In the genomic region with DNA sequence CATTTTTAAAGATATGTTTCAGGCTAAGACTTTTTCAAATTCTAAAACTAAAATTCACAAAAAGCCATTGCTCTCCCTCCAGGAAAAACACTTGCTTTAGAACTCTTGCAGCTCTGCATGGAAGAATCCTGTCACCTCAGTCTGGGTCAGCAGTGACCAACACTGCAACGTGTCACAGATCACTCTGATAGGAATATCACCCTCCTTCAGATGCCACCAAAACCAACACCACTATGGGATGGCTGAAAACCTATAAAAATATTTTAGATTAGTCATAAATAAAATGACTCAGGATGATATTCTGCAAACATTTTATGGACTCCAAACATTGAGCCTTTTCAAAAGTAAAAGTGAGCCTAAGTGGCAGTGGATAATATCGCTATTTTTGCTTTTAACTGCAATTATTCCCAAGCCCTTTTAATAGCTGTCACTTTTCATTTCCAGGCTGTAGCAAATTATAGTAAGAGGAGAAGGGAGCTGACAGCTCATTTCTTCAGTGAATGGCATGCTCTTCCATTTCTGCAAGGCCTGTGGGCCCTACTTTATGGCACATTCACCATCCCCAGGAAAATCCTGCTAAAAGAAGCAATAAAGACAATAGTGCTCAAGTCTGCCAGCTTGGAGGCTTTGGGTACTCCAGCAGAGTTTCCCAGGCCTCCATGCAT, we compare ENCODE assay signal across 15 cellular contexts. TPM values are rescaled to one million over a fixed set of nuclear protein-coding genes. Genes with fewer than 3 reads are reported as not detected.
DNase-seq lines count a peak whose midpoint lies in the region; ATAC-seq and TF ChIP-seq lines count a peak whose summit lies in the region.
"Had no signal": no experiment of that assay in that cellular context is flagged by ENCODE, and none has a peak within 500 bp of the region (broad histone marks: within the 10 kb centered on the region; RNA-seq: fewer than 3 reads in every experiment).

No MANE protein-coding gene starts in this region.

- no TSS peak for BruUV-seq in PC-3 (replicated peaks; lab: Mats Ljungman, UMichigan)

- no peak overlapping the region for H3K27ac ChIP-seq in PC-3 (ENCODE audit: low read length)
- no peak overlapping the region for H3K27ac ChIP-seq in psoas muscle

- TF ChIP-seq POLR2A in erythroblast (IDR thresholded peaks at IDR 0.05; ENCODE audit: low read length): peak; percentile 26

- H3K36me3 Mint-ChIP-seq in activated naive CD8-positive, alpha-beta T cell treated with anti-CD3 and anti-CD28 coated beads, Interleukin-2, amount 50 U/mL, for 24 hours (ENCODE audit: low read depth): peaks cover 15% of the 10 kb centered on the region
- peaks cover 14% of the 10 kb centered on the region for H3K36me3 Mint-ChIP-seq in activated naive CD8-positive, alpha-beta T cell treated with anti-CD3 and anti-CD28 coated beads for 36 hours

- H2AFZ ChIP-seq in PC-3 (ENCODE audit: low read length): no peak overlapping the region

- no peaks in the 10 kb centered on the region for H3K27me3 Mint-ChIP-seq in activated naive CD8-positive, alpha-beta T cell treated with anti-CD3 and anti-CD28 coated beads, Interleukin-2, amount 50 U/mL, for 24 hours
- no peaks in the 10 kb centered on the region for H3K27me3 Mint-ChIP-seq in activated naive CD8-positive, alpha-beta T cell treated with anti-CD3 and anti-CD28 coated beads for 36 hours

- TF ChIP-seq CTCF in PC-3 (conservative IDR thresholded peaks at IDR 0.05; ENCODE audit: low read depth, low read length): no peak
- no peak for TF ChIP-seq CTCF in psoas muscle (IDR thresholded peaks at IDR 0.05)

- H3K27ac Mint-ChIP-seq in activated naive CD8-positive, alpha-beta T cell treated with anti-CD3 and anti-CD28 coated beads, Interleukin-2, amount 50 U/mL, for 24 hours: no peak overlapping the region
- H3K27ac Mint-ChIP-seq in activated naive CD8-positive, alpha-beta T cell treated with anti-CD3 and anti-CD28 coated beads for 36 hours: no peak overlapping the region
- H3K27ac Mint-ChIP-seq: H9 had no signal

- intact Hi-C loops in PC-3 (cut with micrococcal nuclease): no loop called here
- intact Hi-C loops in psoas muscle (cut with DNase I): no loop called here

- H3K79me2 ChIP-seq in PC-3 (ENCODE audit: low read length): no peaks in the 10 kb centered on the region

- CTCF ChIA-PET in PC-3 (lab: Charles Lee): no interaction called here

- 86 to 91% (median 89%) methylated on average over 2 of the region's 2 CpGs for WGBS in psoas muscle, 3 donors

- peaks cover 56% of the 10 kb centered on the region for H3K4me1 Mint-ChIP-seq in activated naive CD8-positive, alpha-beta T cell treated with anti-CD3 and anti-CD28 coated beads, Interleukin-2, amount 50 U/mL, for 24 hours
- H3K4me1 Mint-ChIP-seq in activated naive CD8-positive, alpha-beta T cell treated with anti-CD3 and anti-CD28 coated beads for 36 hours: peaks cover 37% of the 10 kb centered on the region
- H3K4me1 Mint-ChIP-seq: H9 had no signal

- no peak for DNase-seq in activated naive CD8-positive, alpha-beta T cell treated with anti-CD3 and anti-CD28 coated beads, Interleukin-2, amount 50 U/mL, for 24 hours
- DNase-seq in activated naive CD8-positive, alpha-beta T cell treated with anti-CD3 and anti-CD28 coated beads for 36 hours: no peak
- DNase-seq in PC-3 (peak; percentile 33), erythroblast (lab: John Stamatoyannopoulos, UW) (no peak), psoas muscle (no peak)
- DNase-seq: Caco-2; CD8-positive, alpha-beta memory T cell; DND-41; GDM1; GOT3; H9 had no signal

- no peaks in the 10 kb centered on the region for H4K20me1 ChIP-seq in PC-3 (ENCODE audit: low read length)

- H3K9me3 ChIP-seq in PC-3 (ENCODE audit: low read length): no peaks in the 10 kb centered on the region
- no peaks in the 10 kb centered on the region for H3K9me3 ChIP-seq in psoas muscle
- H3K9me3 ChIP-seq: Caco-2 had no signal

- no peak overlapping the region for H3K9ac ChIP-seq in PC-3 (ENCODE audit: low read length)

- H3K27me3 ChIP-seq in PC-3 (ENCODE audit: low read length) (no peaks in the 10 kb centered on the region), psoas muscle (ENCODE audit: insufficient read depth in 3 of 3, low read length in 2 of 3) (no peaks in the 10 kb centered on the region)

- ATAC-seq in activated naive CD8-positive, alpha-beta T cell treated with anti-CD3 and anti-CD28 coated beads, Interleukin-2, amount 50 U/mL, for 24 hours: peak; percentile 72
- no peak; the same call in 1 of the 2 replicates for ATAC-seq in PC-3
- ATAC-seq in psoas muscle: no peak
- ATAC-seq in GM19455 (IDR thresholded peaks at IDR 0.05; ENCODE audit: unreplicated experiment): no peak
- ATAC-seq: HepG2 had no signal

- no peaks in the 10 kb centered on the region for H3F3A ChIP-seq in PC-3 (ENCODE audit: low read length, unreplicated experiment)

- no peak overlapping the region for H3K4me3 Mint-ChIP-seq in activated naive CD8-positive, alpha-beta T cell treated with anti-CD3 and anti-CD28 coated beads, Interleukin-2, amount 50 U/mL, for 24 hours
- no peak overlapping the region for H3K4me3 Mint-ChIP-seq in activated naive CD8-positive, alpha-beta T cell treated with anti-CD3 and anti-CD28 coated beads for 36 hours
- H3K4me3 Mint-ChIP-seq: CD8-positive, alpha-beta memory T cell; H9 had no signal

- H3K9me3 Mint-ChIP-seq in activated naive CD8-positive, alpha-beta T cell treated with anti-CD3 and anti-CD28 coated beads, Interleukin-2, amount 50 U/mL, for 24 hours: no peaks in the 10 kb centered on the region
- H3K9me3 Mint-ChIP-seq in activated naive CD8-positive, alpha-beta T cell treated with anti-CD3 and anti-CD28 coated beads for 36 hours: no peaks in the 10 kb centered on the region
- H3K9me3 Mint-ChIP-seq: CD8-positive, alpha-beta memory T cell; H9 had no signal

- no peak overlapping the region for H3K4me3 ChIP-seq in PC-3 (ENCODE audit: low read length)
- H3K4me3 ChIP-seq in psoas muscle: no peak overlapping the region

- H3K4me1 ChIP-seq in PC-3 (ENCODE audit: insufficient read depth, low read length) (no peaks in the 10 kb centered on the region), psoas muscle (no peaks in the 10 kb centered on the region)
- H3K4me1 ChIP-seq: Caco-2 had no signal

- H3K36me3 ChIP-seq in PC-3 (ENCODE audit: low read depth, low read length) (no peaks in the 10 kb centered on the region), psoas muscle (ENCODE audit: insufficient read depth in 1 of 2, low read depth in 1 of 2) (no peaks in the 10 kb centered on the region)

- no peaks in the 10 kb centered on the region for H3K9me2 ChIP-seq in PC-3 (replicated peaks; ENCODE audit: low read length)

- no peak overlapping the region for H3K4me2 ChIP-seq in PC-3 (ENCODE audit: low read length)

- POLR2A ChIA-PET in PC-3 (lab: Charles Lee; ENCODE audit: unreplicated experiment): no interaction called here

RNA-seq across cellular contexts. Expression of a gene that starts 21.3 kb away (rescaled TPM):
- 10 to 100 TPM; 68.0 to 74.4 TPM for total RNA-seq in activated naive CD8-positive, alpha-beta T cell treated with anti-CD3 and anti-CD28 coated beads for 36 hours
- total RNA-seq in PC-3 (2014; rRNA removed): not detected in 2 replicates
- total RNA-seq in psoas muscle: 1 to 10 TPM; 6.9 to 8.1 (median 7.3) TPM
- polyA plus RNA-seq in psoas muscle: 1 to 10 TPM; 2.8 to 5.6 (median 3.2) TPM
- total RNA-seq: A673 had no signal
- polyA plus RNA-seq: BJ had no signal

Comparison
In these comparisons a context has a peak if more than half of its experiments do, and no peak if none do; other contexts are left out.
1. RNA of a gene that starts 21.3 kb away (total RNA-seq): 68.0 to 74.4 TPM in activated naive CD8-positive, alpha-beta T cell treated with anti-CD3 and anti-CD28 coated beads for 36 hours; 6.9 to 8.1 TPM in psoas muscle and not detected in PC-3; every median in the first group is over 4 times any median in the second.